Comparison of ENCODE assay signal across 8 cellular contexts in genomic region chr14:73825551-73826188, GRCh38. TPM values are rescaled to one million over a fixed set of nuclear protein-coding genes. Genes with fewer than 3 reads are reported as not detected.
A peak's percentile ranks its signal among the peaks of the same experiment; 100 is the strongest.
DNase-seq lines count a peak whose midpoint lies in the region; ATAC-seq, FAIRE-seq and TF ChIP-seq lines count a peak whose summit lies in the region.

No MANE protein-coding gene starts in this region.

- peak; percentile 41 for FAIRE-seq in kidney (lab: Jason Lieb, UNC)

- H4K20me1 ChIP-seq in mammary epithelial cell (ENCODE audit: insufficient read depth, low read length), result no peaks in the 10 kb centered on the region

- no peak overlapping the region for H3K4me3 ChIP-seq in HFF-Myc (replicated peaks; ENCODE audit: low read depth, low read length)
- H3K4me3 ChIP-seq in mammary epithelial cell (replicated peaks in 1 of 3; ENCODE audit: insufficient read depth in 1 of 3, low read depth in 2 of 3, low read length in 3 of 3), result no peak overlapping the region
- no peak overlapping the region for H3K4me3 ChIP-seq in kidney (ENCODE audit: low read length in 2 of 2)

- intact Hi-C loops in activated B cell treated with CpG ODN at 0.5 μM for 24 hours (cut with micrococcal nuclease) (loop anchor here (1.0 to 2.0 kb wide), 6 partner anchors 40 to 215 kb away; no protein-coding TSS in a partner anchor), mammary epithelial cell (cut with micrococcal nuclease) (loop anchor here (1.0 kb wide), 6 partner anchors 39 to 101 kb away; no protein-coding TSS in a partner anchor), kidney (cut with DNase I) (loop anchor here (5.0 kb wide), 1 partner anchor 98 kb away; no protein-coding TSS in a partner anchor)

- CTCF ChIA-PET in activated B cell treated with CpG ODN at 0.5 μM for 24 hours (lab: Charles Lee) (interaction anchor here (0.7 to 9.4 kb wide), 13 partner anchors 9 to 114 kb away, joined by 3 to 126 read pairs (median 4); no protein-coding TSS in a partner anchor), mammary epithelial cell (lab: Charles Lee; ENCODE audit: low non-redundant PET) (no interaction called here)

- H3K27ac ChIP-seq in mammary epithelial cell (ENCODE audit: insufficient read depth, low read depth, low read length) (no peak overlapping the region), kidney (ENCODE audit: low read depth in 2 of 2, low read length in 2 of 2) (peak overlapping the region in 1 of 2 donors; percentile 11)

- dilution Hi-C loops in mammary epithelial cell (cut with HindIII; ENCODE audit: low sequenced_read_pairs), result no loop called here

- H3K4me2 ChIP-seq in mammary epithelial cell (ENCODE audit: insufficient read depth, low read depth, low read length), result no peak overlapping the region

- no TSS peak for BruUV-seq in mammary epithelial cell (replicated peaks; lab: Mats Ljungman, UMichigan)

- in situ Hi-C loops in mammary epithelial cell (cut with MboI; ENCODE audit: low sequenced_read_pairs in 2 of 2), result loop anchor here (5.0 kb wide), 2 partner anchors 83 to 93 kb away; no protein-coding TSS in a partner anchor

- H3K79me2 ChIP-seq in mammary epithelial cell (ENCODE audit: insufficient read depth, low read length), result no peaks in the 10 kb centered on the region

- WGBS in mammary epithelial cell (ENCODE audit: low coverage, missing lambda C conversion rate), result 16% methylated on average over 7 of the region's 7 CpGs

- POLR2A ChIA-PET in activated B cell treated with CpG ODN at 0.5 μM for 24 hours (lab: Charles Lee), result interaction anchor here (1.1 to 2.5 kb wide), 4 partner anchors 65 to 97 kb away, joined by 4 to 17 read pairs (median 4); a partner anchor contains a TSS

- H3K36me3 ChIP-seq in mammary epithelial cell (ENCODE audit: insufficient read depth, low read length), result no peaks in the 10 kb centered on the region
- no peaks in the 10 kb centered on the region for H3K36me3 ChIP-seq in kidney (ENCODE audit: control insufficient read depth in 1 of 2, insufficient read depth in 2 of 2, low read length in 2 of 2)

- peaks cover 6% of the 10 kb centered on the region for H3K4me1 Mint-ChIP-seq in activated B cell treated with CpG ODN at 0.5 μM for 24 hours

- DNase-seq in DMS 273 treated with DMSO at 0.1 percent for 48 hours (lab: John Stamatoyannopoulos, UW), result peak; percentile 67
- peak; percentile 61 for DNase-seq in HFF-Myc (ENCODE audit: extremely low read depth, low read depth)
- DNase-seq in NCI-H2227 treated with DMSO at 0.1 percent for 48 hours (lab: John Stamatoyannopoulos, UW), result peak; percentile 34
- DNase-seq in activated B cell treated with CpG ODN at 0.5 μM for 24 hours, result peak; percentile 61
- peak; percentile 64 for DNase-seq in mammary epithelial cell
- DNase-seq in kidney, result peak; percentile 96
- peak; percentile 52 to 71 (median 64) for DNase-seq in stimulated activated CD4-positive, alpha-beta T cell treated with anti-CD3 and anti-CD28 coated beads, Interleukin-1b, Interleukin-23, amount 100 ng/mL, for 24 hours (ENCODE audit: low read depth in 4 of 4, low spot score in 1 of 4)

- peak; percentile 99 for ATAC-seq in activated B cell treated with CpG ODN at 0.5 μM for 24 hours (ENCODE audit: low read depth)
- ATAC-seq in HG03045 (IDR thresholded peaks at IDR 0.05; ENCODE audit: unreplicated experiment), result no peak

- no peak overlapping the region for H3K4me3 Mint-ChIP-seq in activated B cell treated with CpG ODN at 0.5 μM for 24 hours

- H2AFZ ChIP-seq in mammary epithelial cell (ENCODE audit: low read depth, low read length), result no peak overlapping the region

- H3K27ac Mint-ChIP-seq in activated B cell treated with CpG ODN at 0.5 μM for 24 hours, result no peak overlapping the region

- no peaks in the 10 kb centered on the region for H3K9me3 ChIP-seq in mammary epithelial cell (replicated peaks; ENCODE audit: insufficient read depth, low read length)
- H3K9me3 ChIP-seq in kidney (ENCODE audit: control insufficient read depth in 1 of 2, low read length in 2 of 2), result no peaks in the 10 kb centered on the region

- peak; percentile 89 for TF ChIP-seq CTCF in HFF-Myc (IDR thresholded peaks at IDR 0.05; ENCODE audit: low read depth, low read length, missing control alignments)
- peak; percentile 96 for TF ChIP-seq CTCF in activated B cell treated with CpG ODN at 0.5 μM for 24 hours (IDR thresholded peaks at IDR 0.05)
- TF ChIP-seq CTCF in mammary epithelial cell (conservative IDR thresholded peaks at IDR 0.05 in 1 of 2, IDR thresholded peaks at IDR 0.05 in 1 of 2; ENCODE audit: extremely low read depth in 1 of 2, insufficient read depth in 1 of 2, low read depth in 1 of 2, low read length in 2 of 2), result peak; percentile 80 to 95
- peak; percentile 89 for TF ChIP-seq CTCF in kidney (IDR thresholded peaks at IDR 0.05; ENCODE audit: borderline replicate concordance, extremely low read depth, insufficient read depth)

- H3K9ac ChIP-seq in mammary epithelial cell (ENCODE audit: insufficient read depth, low read length) (no peak overlapping the region), kidney (ENCODE audit: low read length in 2 of 2) (no peak overlapping the region)

- H3K9me3 Mint-ChIP-seq in activated B cell treated with CpG ODN at 0.5 μM for 24 hours, result no peaks in the 10 kb centered on the region

- H3K27me3 ChIP-seq in mammary epithelial cell (ENCODE audit: insufficient read depth, low read length), result no peaks in the 10 kb centered on the region

- no peaks in the 10 kb centered on the region for H3K27me3 Mint-ChIP-seq in activated B cell treated with CpG ODN at 0.5 μM for 24 hours

- H3K4me1 ChIP-seq in mammary epithelial cell (ENCODE audit: insufficient read depth, low read length) (peaks cover 15% of the 10 kb centered on the region), kidney (ENCODE audit: control insufficient read depth in 1 of 2, insufficient read depth in 1 of 2, low read depth in 1 of 2, low read length in 2 of 2) (peaks cover 8 to 10% of the 10 kb centered on the region in 2 donors)

- H3K36me3 Mint-ChIP-seq in activated B cell treated with CpG ODN at 0.5 μM for 24 hours (ENCODE audit: low read depth), result no peaks in the 10 kb centered on the region

RNA-seq across cellular contexts. Expression of gene PTGR2, which starts 26.0 kb away (rescaled TPM):
- total RNA-seq in activated B cell treated with CpG ODN at 0.5 μM for 24 hours (4.6 and 4.8 TPM in 2 replicates), mammary epithelial cell (1 to 10 TPM; 8.2 to 9.5 TPM), kidney (20.5 TPM)
- polyA plus RNA-seq in mammary epithelial cell (2.8 TPM), kidney (ENCODE audit: insufficient read depth, low read depth, low replicate concordance) (24.4 TPM)
- 5.8 TPM for polyA minus RNA-seq in mammary epithelial cell

Comparison
In these comparisons a context has a peak if more than half of its experiments do, and no peak if none do; other contexts are left out.
1. DNase-seq: peak in every context shown above with its lines; median percentile 96 in kidney; 67 in DMS 273 treated with DMSO at 0.1 percent for 48 hours; 64 in stimulated activated CD4-positive, alpha-beta T cell treated with anti-CD3 and anti-CD28 coated beads, Interleukin-1b, Interleukin-23, amount 100 ng/mL, for 24 hours; 64 in mammary epithelial cell; 61 in HFF-Myc; 61 in activated B cell treated with CpG ODN at 0.5 μM for 24 hours; 34 in NCI-H2227 treated with DMSO at 0.1 percent for 48 hours.